ENCODE assay signal across 1 cellular context in the genomic region with DNA sequence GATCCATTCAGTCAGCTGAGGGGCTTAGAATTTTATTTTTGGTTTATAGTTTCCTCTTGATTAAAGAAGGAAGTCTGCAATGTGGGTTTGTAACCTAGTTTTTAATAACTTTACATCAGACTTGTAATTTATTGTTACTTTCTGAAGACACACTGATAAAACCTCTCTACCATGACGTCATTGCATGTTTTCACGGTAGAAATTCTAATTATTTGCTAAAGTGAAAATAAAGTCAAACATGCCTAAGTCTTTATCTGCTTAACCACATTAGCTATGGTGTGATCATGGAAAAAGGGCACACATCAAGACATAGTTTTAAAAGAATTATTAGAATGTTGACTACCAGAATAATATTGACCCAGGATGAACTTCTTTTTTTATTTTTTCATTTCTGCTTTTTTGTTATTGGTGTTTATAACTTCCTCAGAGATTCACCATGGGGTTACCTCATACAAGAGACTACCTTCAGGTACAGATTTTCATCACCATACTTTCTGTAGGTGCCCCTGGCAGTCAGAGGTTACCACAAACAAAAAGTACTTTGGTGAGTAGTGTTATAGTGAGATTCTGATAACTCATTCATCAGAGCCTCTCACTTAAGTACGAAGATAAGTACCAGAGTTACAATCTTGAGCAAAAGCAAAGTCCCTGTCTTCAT.
TF ChIP-seq lines count a peak whose summit lies in the region.

No MANE protein-coding gene starts in this region.

TF ChIP-seq in K562, 482 proteins besides CTCF, POLR2A, EP300 and RAD21:
- TF ChIP-seq ARID1B (IDR thresholded peaks at IDR 0.05), result no peak
- TF ChIP-seq HLTF (IDR thresholded peaks at IDR 0.05), result no peak
- TF ChIP-seq ATF7 (IDR thresholded peaks at IDR 0.05), result peak; percentile 56; the same call in 1 of the 2 replicates
- TF ChIP-seq ZNF592 (IDR thresholded peaks at IDR 0.05), result no peak
- TF ChIP-seq RBM22 (IDR thresholded peaks at IDR 0.05; ENCODE audit: low read depth, low read length, poor library complexity, severe bottlenecking), result no peak
- peak; percentile 67 for TF ChIP-seq ATF3 (IDR thresholded peaks at IDR 0.05)
- no peak for TF ChIP-seq ATF3 (CRISPR knock-in tag; conservative IDR thresholded peaks at IDR 0.05)
